ENCODE assay signal across 8 cellular contexts in the genomic region with DNA sequence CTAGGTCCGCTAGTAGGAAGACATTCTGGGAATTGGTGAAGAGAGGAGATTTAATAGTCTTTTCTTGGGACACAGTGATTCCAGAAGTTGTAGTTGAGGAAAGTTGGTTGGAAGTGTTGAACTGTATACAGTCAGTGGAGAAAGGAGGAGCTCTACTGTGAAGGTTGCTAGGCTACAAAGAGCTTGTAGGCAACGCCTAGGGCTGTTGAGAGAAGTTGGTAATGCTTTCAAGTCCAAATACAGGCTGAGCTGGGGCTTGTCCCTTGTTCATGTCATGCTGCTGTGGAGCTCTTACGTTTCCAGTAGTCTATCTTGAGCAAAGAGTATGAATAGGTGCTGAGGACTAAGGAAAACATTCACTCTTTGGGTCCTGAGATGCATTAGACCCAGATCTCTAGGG. TPM values are rescaled to one million over a fixed set of nuclear protein-coding genes. Genes with fewer than 3 reads are reported as not detected.
DNase-seq lines count a peak whose midpoint lies in the region; ATAC-seq, FAIRE-seq and TF ChIP-seq lines count a peak whose summit lies in the region.

No MANE protein-coding gene starts in this region.

- POLR2A ChIA-PET in BJ (lab: Charles Lee) (no interaction called here), K562 (lab: Yijun Ruan, JAX) (interaction anchor here (0.6 to 0.9 kb wide), 3 partner anchors 35 to 951 kb away, joined by 3 read pairs; no protein-coding TSS in a partner anchor)

- TF ChIP-seq EP300 in K562 (IDR thresholded peaks at IDR 0.05; ENCODE audit: low read length), result no peak

- BruUV-seq in K562 (replicated peaks; lab: Mats Ljungman, UMichigan), result no TSS peak

- H3K4me1 ChIP-seq in HUES6 (ENCODE audit: control insufficient read depth, insufficient read depth, low read length), result peaks cover 8% of the 10 kb centered on the region; the same call in 1 of the 2 replicates
- peaks cover 3 to 11% of the 10 kb centered on the region in 2 experiments; a peak in 3 of 5 replicates for H3K4me1 ChIP-seq in K562 (replicated peaks in 1 of 2; ENCODE audit: control insufficient read depth in 2 of 2, insufficient read depth in 2 of 2, low read length in 2 of 2)
- peaks cover 12% of the 10 kb centered on the region for H3K4me1 ChIP-seq in upper lobe of right lung

- no peak; the same call in 2 of the 3 replicates for ATAC-seq in K562
- peak; percentile 76 for ATAC-seq in left colon
- ATAC-seq in upper lobe of right lung, result peak; percentile 87
- no peak for ATAC-seq in HG03280 (IDR thresholded peaks at IDR 0.05; ENCODE audit: unreplicated experiment)

- H3K9me1 ChIP-seq in K562 (ENCODE audit: control insufficient read depth, insufficient read depth, low read length), result no peaks in the 10 kb centered on the region

- H4K20me1 ChIP-seq in K562 (replicated peaks; ENCODE audit: control insufficient read depth, insufficient read depth, low read length), result no peaks in the 10 kb centered on the region; the same call in 1 of the 2 replicates

- H3K79me2 ChIP-seq in K562 (ENCODE audit: control insufficient read depth, insufficient read depth, low read length), result peaks cover 5% of the 10 kb centered on the region; the same call in 1 of the 3 replicates

- no peaks in the 10 kb centered on the region for H3K9me3 ChIP-seq in HUES6 (ENCODE audit: control insufficient read depth, insufficient read depth, low read depth, low read length)
- H3K9me3 ChIP-seq in K562 (replicated peaks; ENCODE audit: control insufficient read depth, insufficient read depth, low read depth, low read length), result no peaks in the 10 kb centered on the region
- no peaks in the 10 kb centered on the region for H3K9me3 ChIP-seq in upper lobe of right lung

- no peak for TF ChIP-seq POLR2A in K562 (conservative IDR thresholded peaks at IDR 0.05)

- TF ChIP-seq CTCF in BJ (IDR thresholded peaks at IDR 0.05; ENCODE audit: insufficient read depth, low read depth, low read length), result no peak
- TF ChIP-seq CTCF in K562 (IDR thresholded peaks at IDR 0.05 in 2 of 3, conservative IDR thresholded peaks at IDR 0.05 in 1 of 3; ENCODE audit: insufficient read depth in 2 of 3, low read depth in 1 of 3, low read length in 3 of 3), result no peak
- TF ChIP-seq CTCF in upper lobe of right lung (IDR thresholded peaks at IDR 0.05), result no peak

- peak overlapping the region; percentile 72; the same call in 1 of the 2 replicates for H3K4me2 ChIP-seq in K562 (ENCODE audit: insufficient read depth, low read length)

- no peak overlapping the region for H2AFZ ChIP-seq in K562 (ENCODE audit: low read depth, low read length)

- intact Hi-C loops in K562 (cut with micrococcal nuclease) (no loop called here), left colon (cut with DNase I, micrococcal nuclease) (no loop called here), upper lobe of right lung (cut with DNase I) (no loop called here)

- H3K27ac ChIP-seq in HUES6 (ENCODE audit: low read depth, low read length) (no peak overlapping the region), K562 (ENCODE audit: extremely low read depth, low read depth, low read length) (no peak overlapping the region), upper lobe of right lung (peak overlapping the region; percentile 83)

- H3K27me3 ChIP-seq in BJ (ENCODE audit: control insufficient read depth, insufficient read depth, low read length) (no peaks in the 10 kb centered on the region), HUES6 (ENCODE audit: control insufficient read depth, insufficient read depth, low read length) (no peaks in the 10 kb centered on the region), K562 (ENCODE audit: control insufficient read depth in 2 of 2, insufficient read depth in 2 of 2, low read length in 2 of 2) (no peaks in the 10 kb centered on the region), upper lobe of right lung (no peaks in the 10 kb centered on the region)

- in situ Hi-C loops in K562 (cut with MboI), result no loop called here

- H3K9ac ChIP-seq in HUES6 (ENCODE audit: low read length) (peak overlapping the region; percentile 78), K562 (ENCODE audit: insufficient read depth in 1 of 2, low read depth in 2 of 2, low read length in 2 of 2) (peak overlapping the region in 1 of 2 experiments; percentile 87; a peak in 1 of 4 replicates)

- H3K4me3 ChIP-seq in BJ (ENCODE audit: low read depth, low read length), result peak overlapping the region; percentile 90
- peak overlapping the region; percentile 80 for H3K4me3 ChIP-seq in HUES6 (ENCODE audit: low read depth, low read length)
- peak overlapping the region; percentile 53; the same call in 1 of the 2 replicates for H3K4me3 ChIP-seq in K562
- peak overlapping the region; percentile 95 for H3K4me3 ChIP-seq in upper lobe of right lung

- DNase-seq in BJ (ENCODE audit: low read depth) (no peak), K562 (ENCODE audit: extremely low read depth in 1 of 4, low spot score in 3 of 4) (peak in 1 of 4 experiments; percentile 7), left colon (no peak), upper lobe of right lung (no peak), H4 (ENCODE audit: low spot score) (no peak)
- no peak for DNase-seq in stimulated activated CD4-positive, alpha-beta T cell treated with anti-CD3 and anti-CD28 coated beads, Interleukin-15, amount 100 ng/mL, for 24 hours

- H3K36me3 ChIP-seq in BJ (ENCODE audit: control insufficient read depth, insufficient read depth, low read length) (no peaks in the 10 kb centered on the region), HUES6 (ENCODE audit: control insufficient read depth, insufficient read depth, low read length) (no peaks in the 10 kb centered on the region), K562 (ENCODE audit: control insufficient read depth, insufficient read depth, low read length) (no peaks in the 10 kb centered on the region), upper lobe of right lung (no peaks in the 10 kb centered on the region)

- no peak for FAIRE-seq in K562 (lab: Jason Lieb, UNC)

- CTCF ChIA-PET in BJ (lab: Yijun Ruan, JAX), result no interaction called here
- CTCF ChIA-PET in K562 (lab: Yijun Ruan, JAX; ENCODE audit: low intra/inter-chr PET ratio), result no interaction called here

- 39% methylated on average over 3 of the region's 3 CpGs for WGBS in K562 (ENCODE audit: insufficient coverage, low coverage, missing lambda C conversion rate)

- TF ChIP-seq RAD21 in K562 (CRISPR knock-in tag; conservative IDR thresholded peaks at IDR 0.05 in 1 of 2, IDR thresholded peaks at IDR 0.05 in 1 of 2), result no peak

TF ChIP-seq in K562, 482 proteins besides CTCF, POLR2A, EP300 and RAD21:
- TF ChIP-seq RFX1 (IDR thresholded peaks at IDR 0.05), result peak; percentile 46
- no peak for TF ChIP-seq MECOM (CRISPR knock-in tag; IDR thresholded peaks at IDR 0.05)

RNA-seq across cellular contexts. Expression of gene TBCEL, which starts 1.1 kb away (rescaled TPM):
- polyA plus RNA-seq in BJ (2011; rRNA removed) (8.6 and 21.0 TPM in 2 replicates), K562 (2011; rRNA removed) (0.38 and 1.3 TPM in 2 replicates), K562 (2014; fragmentation: Illumina TruSeq; extraction: Trizol) (1.4 and 1.7 TPM in 2 replicates), K562 (2014; fragmentation: Nextera tagmentation; extraction: Ambion mirVana) (under 1 TPM; 0.39 to 0.86 TPM), K562 (2014; rRNA removed) (1.6 and 2.2 TPM in 2 replicates)
- polyA minus RNA-seq in BJ (2011; rRNA and poly(A)+ RNA removed), result 13.9 and 15.8 TPM in 2 replicates
- 1.6 and 7.0 TPM in 2 replicates for total RNA-seq in K562 (2011; cell fraction: chromatin; rRNA removed; ENCODE audit: low replicate concordance)
- total RNA-seq in K562 (2011; cell fraction: nucleolus; rRNA removed), result 0.67 and 1.8 TPM in 2 replicates
- 3.7 and 4.0 TPM in 2 replicates for total RNA-seq in K562 (2011; cell fraction: nucleoplasm; rRNA removed)
- total RNA-seq in K562 (2014; rRNA removed) (1.3 and 1.4 TPM in 2 replicates), K562 (2014; rRNA removed; fragmentation: Illumina TruSeq; extraction: Trizol) (2.3 and 2.9 TPM in 2 replicates), K562 (2015; rRNA removed; fragmentation: Illumina TruSeq; extraction: Trizol) (2.1 and 2.2 TPM in 2 replicates), K562 (2021) (2.0 and 2.1 TPM in 2 replicates), left colon (10 to 100 TPM; 10.9 to 12.9 TPM), upper lobe of right lung (41.1 TPM)
- 0.09 and 0.10 TPM in 2 replicates for polyA plus RNA-seq in K562 (2011; cell fraction: cytosol; rRNA removed)
- 0.73 and 0.81 TPM in 2 replicates for polyA plus RNA-seq in K562 (2011; cell fraction: nucleus; rRNA removed)
- polyA plus RNA-seq in K562 (2012), result 1.1 and 2.6 TPM in 2 replicates
- polyA minus RNA-seq in K562 (2011; rRNA and poly(A)+ RNA removed), result 0.84 and 3.9 TPM in 2 replicates
- 0.48 TPM in 1 of 2 replicates, not detected in the other for polyA minus RNA-seq in K562 (2011; cell fraction: cytosol; rRNA and poly(A)+ RNA removed)
- polyA minus RNA-seq in K562 (2011; cell fraction: nucleus; rRNA and poly(A)+ RNA removed), result 1.6 and 2.7 TPM in 2 replicates
- total RNA-seq in H4 (2014; rRNA removed; shearing (Covaris generic)), result 6.5 and 10.0 TPM in 2 replicates

Comparison
In these comparisons a context has a peak if more than half of its experiments do, and no peak if none do; other contexts are left out.
1. ATAC-seq: peak in left colon (single experiment) and upper lobe of right lung (single experiment); none in K562 (single experiment) and HG03280 (single experiment).
2. Peak in every context shown above with its lines, with median percentiles within 50 percentile points of each other: H3K4me3 ChIP-seq.